ENCODE assay signal across 8 cellular contexts in genomic region chr13:37074703-37075102, GRCh38. TPM values are rescaled to one million over a fixed set of nuclear protein-coding genes. Genes with fewer than 3 reads are reported as not detected.
DNase-seq lines count a peak whose midpoint lies in the region; ATAC-seq, FAIRE-seq and TF ChIP-seq lines count a peak whose summit lies in the region.

No MANE protein-coding gene starts in this region.

- TF ChIP-seq CTCF in endothelial cell of umbilical vein (IDR thresholded peaks at IDR 0.05; ENCODE audit: extremely low read depth in 1 of 2, insufficient read depth in 1 of 2, low read depth in 1 of 2, low read length in 2 of 2) (peak in 1 of 2 donors; percentile 17), testis (IDR thresholded peaks at IDR 0.05) (peak in 1 of 3 experiments; percentile 51)

- intact Hi-C loops in endothelial cell of umbilical vein (cut with micrococcal nuclease): loop anchor here (1.0 kb wide), 1 partner anchor 528 kb away; no protein-coding TSS in a partner anchor
- intact Hi-C loops in testis (cut with DNase I; ENCODE audit: low total_unique reads): no loop called here

- H3K36me3 ChIP-seq in endothelial cell of umbilical vein (ENCODE audit: control insufficient read depth in 2 of 2, extremely low read depth in 1 of 2, insufficient read depth in 2 of 2, low read length in 2 of 2) (no peaks in the 10 kb centered on the region), testis (ENCODE audit: low read depth, missing control alignments) (no peaks in the 10 kb centered on the region)

- no peaks in the 10 kb centered on the region for H3K9me1 ChIP-seq in endothelial cell of umbilical vein (replicated peaks; ENCODE audit: control insufficient read depth, extremely low read depth, insufficient read depth, low read length)

- H3K9ac ChIP-seq in endothelial cell of umbilical vein (replicated peaks; ENCODE audit: extremely low read depth, insufficient read depth, low read length): no peak overlapping the region

- H3K9me3 ChIP-seq in endothelial cell of umbilical vein (replicated peaks; ENCODE audit: control insufficient read depth, insufficient read depth, low read length): no peaks in the 10 kb centered on the region
- no peaks in the 10 kb centered on the region for H3K9me3 ChIP-seq in testis

- POLR2A ChIA-PET in endothelial cell of umbilical vein (lab: Charles Lee): no interaction called here

- no peak overlapping the region for H2AFZ ChIP-seq in endothelial cell of umbilical vein (ENCODE audit: low read depth, low read length)

- no peak overlapping the region for H3K4me3 ChIP-seq in endothelial cell of umbilical vein (replicated peaks in 1 of 3; ENCODE audit: insufficient read depth in 1 of 3, low read depth in 1 of 3, low read length in 3 of 3)
- H3K4me3 ChIP-seq in testis: no peak overlapping the region

- H3K4me1 ChIP-seq in endothelial cell of umbilical vein (ENCODE audit: control insufficient read depth, extremely low read depth, insufficient read depth, low read length): no peaks in the 10 kb centered on the region
- no peaks in the 10 kb centered on the region for H3K4me1 ChIP-seq in testis

- no peaks in the 10 kb centered on the region for H4K20me1 ChIP-seq in endothelial cell of umbilical vein (replicated peaks; ENCODE audit: control insufficient read depth, extremely low read depth, insufficient read depth, low read length)

- no peak overlapping the region for H3K27ac ChIP-seq in endothelial cell of umbilical vein (ENCODE audit: insufficient read depth, low read depth, low read length)
- no peak overlapping the region for H3K27ac ChIP-seq in testis

- H3K79me2 ChIP-seq in endothelial cell of umbilical vein (ENCODE audit: control insufficient read depth, insufficient read depth, low read length): no peaks in the 10 kb centered on the region

- peak; percentile 16 for DNase-seq in SIG-M5 treated with dmso at 0.1 percent for 504 hours (lab: John Stamatoyannopoulos, UW; ENCODE audit: unreplicated experiment)
- DNase-seq in SIG-M5 (lab: John Stamatoyannopoulos, UW): no peak
- peak; percentile 18 for DNase-seq in NCI-H526 treated with DMSO at 0.1 percent for 48 hours (lab: John Stamatoyannopoulos, UW)
- peak; percentile 30 for DNase-seq in endothelial cell of umbilical vein (ENCODE audit: low read depth, low spot score)
- DNase-seq in pons (ENCODE audit: low spot score): peak; percentile 54
- no peak for DNase-seq in testis

- dilution Hi-C loops in endothelial cell of umbilical vein (cut with MboI; ENCODE audit: extremely low pct_ligation_motif_present, low sequenced_read_pairs): no loop called here

- no peak overlapping the region for H3K4me2 ChIP-seq in endothelial cell of umbilical vein (ENCODE audit: insufficient read depth, low read length)

- no peaks in the 10 kb centered on the region for H3K27me3 ChIP-seq in endothelial cell of umbilical vein (ENCODE audit: control insufficient read depth in 2 of 2, insufficient read depth in 2 of 2, low read length in 2 of 2)
- no peaks in the 10 kb centered on the region for H3K27me3 ChIP-seq in testis

- TF ChIP-seq POLR2A in endothelial cell of umbilical vein (IDR thresholded peaks at IDR 0.05; ENCODE audit: low read depth, low read length) (no peak), testis (IDR thresholded peaks at IDR 0.05) (no peak)

- WGBS in testis, 2 donors: 13 to 16% methylated on average over 1 of the region's 1 CpG

- no TSS peak for BruUV-seq in endothelial cell of umbilical vein (replicated peaks; lab: Mats Ljungman, UMichigan)

- ATAC-seq in GM21576 (IDR thresholded peaks at IDR 0.05; ENCODE audit: unreplicated experiment): no peak
- no peak for ATAC-seq in GM19463 (IDR thresholded peaks at IDR 0.05; ENCODE audit: unreplicated experiment)

- FAIRE-seq in endothelial cell of umbilical vein (lab: Jason Lieb, UNC): peak; percentile 63

- CTCF ChIA-PET in endothelial cell of umbilical vein (lab: Charles Lee): interaction anchor here (1.0 to 2.0 kb wide), 6 partner anchors 527 to 1507 kb away, joined by 3 to 11 read pairs (median 6); no protein-coding TSS in a partner anchor

TF ChIP-seq in endothelial cell of umbilical vein, 7 proteins besides CTCF, POLR2A, EP300 and RAD21:
- TF ChIP-seq EZH2 (IDR thresholded peaks at IDR 0.05; ENCODE audit: borderline replicate concordance, low read depth, low read length, severe bottlenecking): no peak
- TF ChIP-seq, protein P1, sequence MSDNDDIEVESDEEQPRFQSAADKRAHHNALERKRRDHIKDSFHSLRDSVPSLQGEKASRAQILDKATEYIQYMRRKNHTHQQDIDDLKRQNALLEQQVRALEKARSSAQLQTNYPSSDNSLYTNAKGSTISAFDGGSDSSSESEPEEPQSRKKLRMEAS (IDR thresholded peaks at IDR 0.05; ENCODE audit: insufficient read depth, insufficient read length): no peak

RNA-seq across cellular contexts. Expression of gene SUPT20H, which starts 15.2 kb away (rescaled TPM):
- total RNA-seq in endothelial cell of umbilical vein (65.9 and 70.7 TPM in 2 replicates), testis (100 to 1,000 TPM; 109 to 119 TPM)
- polyA plus RNA-seq in endothelial cell of umbilical vein (47.2 and 48.3 TPM in 2 replicates), testis (ENCODE audit: insufficient read depth, low read depth, low replicate concordance) (176 TPM)
- polyA plus RNA-seq in endothelial cell of umbilical vein (2011; cell fraction: cytosol; rRNA removed): 47.4 and 50.8 TPM in 2 replicates
- polyA plus RNA-seq in endothelial cell of umbilical vein (2011; cell fraction: nucleus; rRNA removed): 124 and 130 TPM in 2 replicates
- polyA plus RNA-seq in endothelial cell of umbilical vein (2012): 54.3 and 71.2 TPM in 2 replicates
- 66.0 and 71.0 TPM in 2 replicates for polyA minus RNA-seq in endothelial cell of umbilical vein
- polyA minus RNA-seq in endothelial cell of umbilical vein (2011; cell fraction: cytosol; rRNA and poly(A)+ RNA removed): 7.6 TPM
- polyA minus RNA-seq in endothelial cell of umbilical vein (2011; cell fraction: nucleus; rRNA and poly(A)+ RNA removed): 110 and 167 TPM in 2 replicates

RNA-seq across cellular contexts. Expression of gene CSNK1A1L, which starts 30.8 kb away (rescaled TPM):
- total RNA-seq in endothelial cell of umbilical vein (not detected in 2 replicates), testis (1 to 10 TPM; 5.1 to 6.9 TPM)
- polyA plus RNA-seq in endothelial cell of umbilical vein (not detected in 2 replicates), testis (ENCODE audit: insufficient read depth, low read depth, low replicate concordance) (9.2 TPM)
- not detected in 2 replicates for polyA plus RNA-seq in endothelial cell of umbilical vein (2011; cell fraction: cytosol; rRNA removed)
- polyA plus RNA-seq in endothelial cell of umbilical vein (2011; cell fraction: nucleus; rRNA removed): not detected in 2 replicates
- not detected in 2 replicates for polyA plus RNA-seq in endothelial cell of umbilical vein (2012)
- polyA minus RNA-seq in endothelial cell of umbilical vein: not detected in 2 replicates
- polyA minus RNA-seq in endothelial cell of umbilical vein (2011; cell fraction: cytosol; rRNA and poly(A)+ RNA removed): not detected
- not detected in 2 replicates for polyA minus RNA-seq in endothelial cell of umbilical vein (2011; cell fraction: nucleus; rRNA and poly(A)+ RNA removed)

Comparison
In these comparisons a context has a peak if more than half of its experiments do, and no peak if none do; other contexts are left out.
1. DNase-seq: peak in SIG-M5 treated with dmso at 0.1 percent for 504 hours (single experiment), NCI-H526 treated with DMSO at 0.1 percent for 48 hours (single experiment), endothelial cell of umbilical vein (single experiment) and pons (single experiment); none in SIG-M5 (single experiment) and testis (single experiment).